ENCODE assay signal across 8 cellular contexts in the genomic region with DNA sequence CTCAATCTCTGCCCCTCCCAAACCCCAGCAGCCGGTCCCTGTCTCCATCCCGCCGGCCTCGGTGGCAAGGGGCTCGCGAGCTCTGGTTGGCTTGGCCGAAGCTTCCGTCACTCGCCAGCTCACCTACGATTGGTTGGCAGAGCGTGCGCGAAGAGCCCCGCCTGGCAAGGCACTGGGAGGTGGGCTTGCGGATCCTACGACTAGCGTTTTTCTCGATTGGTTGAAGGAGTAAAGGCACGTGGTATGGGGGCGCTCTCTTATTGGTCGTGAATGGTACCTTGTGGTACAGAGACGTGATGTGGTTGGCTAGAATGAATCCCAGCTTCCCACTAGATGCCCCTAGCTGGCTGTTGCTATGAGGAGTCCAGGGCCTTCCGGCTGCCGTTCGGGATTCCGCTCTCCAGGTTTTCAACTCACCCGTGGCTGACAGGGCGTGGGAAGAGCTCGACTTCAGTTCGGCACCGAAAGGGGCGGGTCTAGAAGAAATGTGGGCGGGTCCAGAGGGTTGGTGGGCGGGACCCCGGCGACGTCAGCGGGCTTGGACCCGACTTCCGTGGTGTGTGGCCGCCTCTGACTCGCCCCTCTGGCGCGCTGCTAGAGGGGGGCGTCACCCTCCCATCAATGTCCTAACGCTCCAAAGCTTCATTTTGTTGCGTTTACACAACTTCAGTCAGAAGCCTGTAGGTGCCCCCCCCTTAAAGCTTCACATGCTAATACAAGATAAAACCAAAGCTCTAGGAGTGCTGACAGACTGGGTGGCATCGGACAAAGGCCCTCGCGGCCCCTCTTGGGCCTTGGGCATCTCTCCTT. TPM values are rescaled to one million over a fixed set of nuclear protein-coding genes. Genes with fewer than 3 reads are reported as not detected.
DNase-seq lines count a peak whose midpoint lies in the region; ATAC-seq and TF ChIP-seq lines count a peak whose summit lies in the region.

No MANE protein-coding gene starts in this region.

- POLR2A ChIA-PET in PC-9 (lab: Charles Lee; ENCODE audit: unreplicated experiment) = interaction anchor here (0.6 to 0.9 kb wide), 10 partner anchors 136 to 1382 kb away, joined by 3 to 22 read pairs (median 4); no protein-coding TSS in a partner anchor

- peak; percentile 77 for ATAC-seq in GM21723 (IDR thresholded peaks at IDR 0.05; ENCODE audit: unreplicated experiment)
- peak; percentile 81 to 82 for ATAC-seq in activated T-cell treated with anti-CD3 and anti-CD28 coated beads, Interleukin-2, amount 50 U/mL, for 4 hours

- peak overlapping the region; percentile 100 for H3K4me2 ChIP-seq in PC-9

- H3K27ac ChIP-seq in PC-9 = peak overlapping the region; percentile 99

- H3F3A ChIP-seq in PC-9 (ENCODE audit: insufficient read depth, low read depth) = peaks cover 12% of the 10 kb centered on the region

- no peaks in the 10 kb centered on the region for H3K9me2 ChIP-seq in PC-9 (ENCODE audit: insufficient read depth)

- intact Hi-C loops in PC-9 (cut with micrococcal nuclease; ENCODE audit: unreplicated experiment) = loop anchor here (1.0 to 10.0 kb wide), 7 partner anchors 142 to 1756 kb away; partner anchors contain the start of genes DNAJC3 and UGGT2

- no peak for TF ChIP-seq CTCF in PC-9 (conservative IDR thresholded peaks at IDR 0.05)

- H3K27me3 Mint-ChIP-seq in activated T-cell treated with anti-CD3 and anti-CD28 coated beads, Interleukin-2, amount 50 U/mL, for 4 hours (ENCODE audit: low read depth) = peaks cover 3% of the 10 kb centered on the region

- no peaks in the 10 kb centered on the region for H3K36me3 ChIP-seq in PC-9 (ENCODE audit: low read depth)

- TSS peak; percentile 71 for BruUV-seq in PC-9 (replicated peaks; lab: Mats Ljungman, UMichigan)

- H3K9me3 Mint-ChIP-seq in activated T-cell treated with anti-CD3 and anti-CD28 coated beads, Interleukin-2, amount 50 U/mL, for 4 hours = no peaks in the 10 kb centered on the region

- H3K4me3 Mint-ChIP-seq in activated T-cell treated with anti-CD3 and anti-CD28 coated beads, Interleukin-2, amount 50 U/mL, for 4 hours = peak overlapping the region; percentile 90

- H3K9me3 ChIP-seq in PC-9 (ENCODE audit: insufficient read depth, low read depth) = no peaks in the 10 kb centered on the region

- peak overlapping the region; percentile 100 for H2AFZ ChIP-seq in PC-9

- peak; percentile 80 for TF ChIP-seq POLR2A in erythroblast (IDR thresholded peaks at IDR 0.05; ENCODE audit: low read length)

- CTCF ChIA-PET in PC-9 (lab: Charles Lee) = interaction anchor here (0.5 to 0.7 kb wide), 3 partner anchors 321 to 1074 kb away, joined by 3 to 6 read pairs (median 5); no protein-coding TSS in a partner anchor

- DNase-seq in DMS53 (lab: John Stamatoyannopoulos, UW) (peak; percentile 95), KBM-7 (peak; percentile 98), PC-9 (peak; percentile 99 to 100), erythroblast (lab: John Stamatoyannopoulos, UW) (peak; percentile 99), mucosa of gallbladder (ENCODE audit: low spot score) (peak; percentile 100)
- DNase-seq in activated T-cell treated with anti-CD3 and anti-CD28 coated beads, Interleukin-2, amount 50 U/mL, for 4 hours = peak; percentile 97
- peak; percentile 97 for DNase-seq in stimulated activated CD8-positive, alpha-beta memory T cell treated with anti-CD3 and anti-CD28 coated beads, Interleukin-4, amount 100 ng/mL, for 24 hours (ENCODE audit: low read depth)

- H3K4me1 Mint-ChIP-seq in activated T-cell treated with anti-CD3 and anti-CD28 coated beads, Interleukin-2, amount 50 U/mL, for 4 hours (ENCODE audit: low read depth) = peaks cover 31% of the 10 kb centered on the region

- H3K4me3 ChIP-seq in PC-9 = peak overlapping the region; percentile 100

- in situ Hi-C loops in KBM-7 (cut with MboI; ENCODE audit: low pct_unique_long_range_greater_than_20kb, low sequenced_read_pairs) = no loop called here

- no peaks in the 10 kb centered on the region for H3K36me3 Mint-ChIP-seq in activated T-cell treated with anti-CD3 and anti-CD28 coated beads, Interleukin-2, amount 50 U/mL, for 4 hours (ENCODE audit: insufficient read depth)

- H3K4me1 ChIP-seq in PC-9 (replicated peaks; ENCODE audit: insufficient read depth) = peaks cover 25% of the 10 kb centered on the region

- peaks cover 28% of the 10 kb centered on the region for H3K79me2 ChIP-seq in PC-9 (ENCODE audit: low read depth)

- H4K20me1 ChIP-seq in PC-9 (ENCODE audit: insufficient read depth) = no peaks in the 10 kb centered on the region

- H3K27me3 ChIP-seq in PC-9 (ENCODE audit: insufficient read depth, low read depth) = no peaks in the 10 kb centered on the region

RNA-seq across cellular contexts. Expression of gene RAP2A, which starts 0.8 kb away (rescaled TPM):
- 17.7 and 21.5 TPM in 2 replicates for total RNA-seq in PC-9 (2021)
- 10 to 100 TPM; 11.1 to 16.0 (median 15.5) TPM for total RNA-seq in activated T-cell treated with anti-CD3 and anti-CD28 coated beads, Interleukin-2, amount 50 U/mL, for 4 hours
- 39.4 TPM for total RNA-seq in mucosa of gallbladder

Comparison
In these comparisons a context has a peak if more than half of its experiments do, and no peak if none do; other contexts are left out.
1. Peak in every context shown above with its lines: DNase-seq, ATAC-seq, H3K4me3 ChIP-seq and H3K27ac ChIP-seq.